Comparison of ENCODE assay signal across 22 cellular contexts in genomic region chr2:241862093-241862492, GRCh38. TPM values are rescaled to one million over a fixed set of nuclear protein-coding genes. Genes with fewer than 3 reads are reported as not detected.
DNase-seq lines count a peak whose midpoint lies in the region; ATAC-seq lines count a peak whose summit lies in the region.
"Had no signal": no experiment of that assay in that cellular context is flagged by ENCODE, and none has a peak within 500 bp of the region (broad histone marks: within the 10 kb centered on the region; RNA-seq: fewer than 3 reads in every experiment).

No MANE protein-coding gene starts in this region.

- peak overlapping the region; percentile 98 for H3K27ac Mint-ChIP-seq in stimulated activated naive CD8-positive, alpha-beta T cell treated with anti-CD3 and anti-CD28 coated beads, Interleukin-15, Interleukin-2, amounts not matched to agents 100 ng/mL and 50 ng/mL, for 24 hours
- H3K27ac Mint-ChIP-seq in T-helper 17 cell: peak overlapping the region; percentile 88
- peak overlapping the region; percentile 87 to 93 for H3K27ac Mint-ChIP-seq in effector memory CD8-positive, alpha-beta T cell
- H3K27ac Mint-ChIP-seq in stimulated activated naive CD8-positive, alpha-beta T cell treated with anti-CD3 and anti-CD28 coated beads, Interleukin-15, amount 100 ng/mL, for 72 hours: no peak overlapping the region

- H3K36me3 Mint-ChIP-seq in stimulated activated naive CD8-positive, alpha-beta T cell treated with anti-CD3 and anti-CD28 coated beads, Interleukin-15, Interleukin-2, amounts not matched to agents 100 ng/mL and 50 ng/mL, for 24 hours (ENCODE audit: low read depth): peaks cover 20% of the 10 kb centered on the region
- H3K36me3 Mint-ChIP-seq in T-helper 17 cell (ENCODE audit: low read depth): peaks cover 12% of the 10 kb centered on the region
- peaks cover 35% of the 10 kb centered on the region for H3K36me3 Mint-ChIP-seq in effector memory CD8-positive, alpha-beta T cell (ENCODE audit: insufficient read depth)

- H3K4me1 Mint-ChIP-seq in stimulated activated naive CD8-positive, alpha-beta T cell treated with anti-CD3 and anti-CD28 coated beads, Interleukin-15, Interleukin-2, amounts not matched to agents 100 ng/mL and 50 ng/mL, for 24 hours (ENCODE audit: low read depth): peaks cover 70% of the 10 kb centered on the region
- peaks cover 51% of the 10 kb centered on the region for H3K4me1 Mint-ChIP-seq in T-helper 17 cell
- H3K4me1 Mint-ChIP-seq in effector memory CD8-positive, alpha-beta T cell (ENCODE audit: low read depth in 2 of 2): peaks cover 57 to 70% of the 10 kb centered on the region in 2 donors
- H3K4me1 Mint-ChIP-seq in stimulated activated naive CD8-positive, alpha-beta T cell treated with anti-CD3 and anti-CD28 coated beads, Interleukin-15, amount 100 ng/mL, for 72 hours: peaks cover 91% of the 10 kb centered on the region

- no peak for ATAC-seq in stimulated activated naive CD8-positive, alpha-beta T cell treated with anti-CD3 and anti-CD28 coated beads, Interleukin-15, Interleukin-2, amounts not matched to agents 100 U/mL and 50 U/mL, for 24 hours
- no peak for ATAC-seq in T-helper 17 cell
- ATAC-seq in effector memory CD8-positive, alpha-beta T cell (replicated peaks): no peak
- no peak for ATAC-seq in stimulated activated naive CD8-positive, alpha-beta T cell treated with anti-CD3 and anti-CD28 coated beads, Interleukin-15, amount 100 ng/mL, for 72 hours
- ATAC-seq in GM19463 (IDR thresholded peaks at IDR 0.05; ENCODE audit: unreplicated experiment): no peak
- ATAC-seq: gastroesophageal sphincter, Panc1 had no signal

- H3K9me3 Mint-ChIP-seq in stimulated activated naive CD8-positive, alpha-beta T cell treated with anti-CD3 and anti-CD28 coated beads, Interleukin-15, Interleukin-2, amounts not matched to agents 100 ng/mL and 50 ng/mL, for 24 hours: peaks cover 13% of the 10 kb centered on the region
- no peaks in the 10 kb centered on the region for H3K9me3 Mint-ChIP-seq in effector memory CD8-positive, alpha-beta T cell
- H3K9me3 Mint-ChIP-seq in stimulated activated naive CD8-positive, alpha-beta T cell treated with anti-CD3 and anti-CD28 coated beads, Interleukin-15, amount 100 ng/mL, for 72 hours: peaks cover 23 to 27% of the 10 kb centered on the region in 2 donors

- no peaks in the 10 kb centered on the region for H3K9me3 ChIP-seq in T-helper 17 cell (ENCODE audit: control insufficient read depth, low read length, poor library complexity, severe bottlenecking)
- H3K9me3 ChIP-seq: Caco-2, esophagus squamous epithelium, gastroesophageal sphincter had no signal

- peak overlapping the region; percentile 50 for H3K4me3 Mint-ChIP-seq in stimulated activated naive CD8-positive, alpha-beta T cell treated with anti-CD3 and anti-CD28 coated beads, Interleukin-15, Interleukin-2, amounts not matched to agents 100 ng/mL and 50 ng/mL, for 24 hours
- peak overlapping the region; percentile 89 for H3K4me3 Mint-ChIP-seq in T-helper 17 cell
- H3K4me3 Mint-ChIP-seq in effector memory CD8-positive, alpha-beta T cell: peak overlapping the region; percentile 73 to 93
- H3K4me3 Mint-ChIP-seq in stimulated activated naive CD8-positive, alpha-beta T cell treated with anti-CD3 and anti-CD28 coated beads, Interleukin-15, amount 100 ng/mL, for 72 hours: peak overlapping the region; percentile 0 to 42

- no peak for DNase-seq in stimulated activated naive CD8-positive, alpha-beta T cell treated with anti-CD3 and anti-CD28 coated beads, Interleukin-15, Interleukin-2, amounts not matched to agents 100 U/mL and 50 U/mL, for 24 hours
- DNase-seq in T-helper 17 cell (no peak), SHP77 (lab: John Stamatoyannopoulos, UW) (no peak), hepatic stellate cell (ENCODE audit: low spot score) (no peak)
- no peak for DNase-seq in effector memory CD8-positive, alpha-beta T cell
- no peak for DNase-seq in stimulated activated naive CD8-positive, alpha-beta T cell treated with anti-CD3 and anti-CD28 coated beads, Interleukin-15, amount 100 ng/mL, for 72 hours
- DNase-seq: activated CD4-positive, alpha-beta T cell treated with anti-CD3 and anti-CD28 coated beads, Interleukin-2, amount 50 U/mL, for 1 hour; Caco-2; esophagus squamous epithelium; kidney glomerular epithelial cell; mammary epithelial cell; NCI-H446 treated with DMSO at 0.1 percent for 48 hours; nucleus accumbens; SJCRH30; stimulated activated CD4-positive, alpha-beta T cell treated with anti-CD3 and anti-CD28 coated beads, Interleukin-2, amount 100 ng/mL, for 48 hours; trophoblast cell had no signal

- H3K27me3 Mint-ChIP-seq in stimulated activated naive CD8-positive, alpha-beta T cell treated with anti-CD3 and anti-CD28 coated beads, Interleukin-15, Interleukin-2, amounts not matched to agents 100 ng/mL and 50 ng/mL, for 24 hours: peaks cover 25% of the 10 kb centered on the region
- H3K27me3 Mint-ChIP-seq in T-helper 17 cell: peaks cover 22% of the 10 kb centered on the region
- H3K27me3 Mint-ChIP-seq in effector memory CD8-positive, alpha-beta T cell: no peaks in the 10 kb centered on the region
- H3K27me3 Mint-ChIP-seq in stimulated activated naive CD8-positive, alpha-beta T cell treated with anti-CD3 and anti-CD28 coated beads, Interleukin-15, amount 100 ng/mL, for 72 hours: peaks cover 34% of the 10 kb centered on the region

RNA-seq across cellular contexts. Expression of gene PDCD1, which starts 3.4 kb away (rescaled TPM):
- 10 to 100 TPM in 1 of 2 donors, 1 to 10 TPM in 1; 8.1 to 10.4 TPM for total RNA-seq in T-helper 17 cell
- total RNA-seq: Caco-2, mammary epithelial cell, smooth muscle cell had no signal

RNA-seq across cellular contexts. Expression of gene RTP5, which starts 7.4 kb away (rescaled TPM):
- total RNA-seq in T-helper 17 cell: under 1 TPM in 1 of 2 donors, not detected in 1; 0.12 TPM
- total RNA-seq: Caco-2; gastroesophageal sphincter; mammary epithelial cell; SJCRH30; smooth muscle cell; T-helper 1 cell treated with Interleukin-12 subunit alpha and Interleukin-12 subunit beta and Interleukin-4 antibody, amounts not matched to agents 30 ng/mL and 1 ng/mL, for 36 hours had no signal

RNA-seq across cellular contexts. Expression of gene NEU4, which starts 53.1 kb away (rescaled TPM):
- total RNA-seq in T-helper 17 cell: 1 to 10 TPM; 4.1 to 9.4 TPM
- total RNA-seq: esophagus squamous epithelium, mammary epithelial cell, smooth muscle cell had no signal

Comparison
In these comparisons a context has a peak if more than half of its experiments do, and no peak if none do; other contexts are left out.
1. H3K27ac Mint-ChIP-seq: peak in stimulated activated naive CD8-positive, alpha-beta T cell treated with anti-CD3 and anti-CD28 coated beads, Interleukin-15, Interleukin-2, amounts not matched to agents 100 ng/mL and 50 ng/mL, for 24 hours (single experiment), T-helper 17 cell (single experiment) and effector memory CD8-positive, alpha-beta T cell (2 of 2); none in stimulated activated naive CD8-positive, alpha-beta T cell treated with anti-CD3 and anti-CD28 coated beads, Interleukin-15, amount 100 ng/mL, for 72 hours (0 of 2).
2. H3K4me3 Mint-ChIP-seq: peak in every context shown above with its lines; median percentile 89 in T-helper 17 cell; 83 in effector memory CD8-positive, alpha-beta T cell; 50 in stimulated activated naive CD8-positive, alpha-beta T cell treated with anti-CD3 and anti-CD28 coated beads, Interleukin-15, Interleukin-2, amounts not matched to agents 100 ng/mL and 50 ng/mL, for 24 hours; 21 in stimulated activated naive CD8-positive, alpha-beta T cell treated with anti-CD3 and anti-CD28 coated beads, Interleukin-15, amount 100 ng/mL, for 72 hours.